In the genomic region with DNA sequence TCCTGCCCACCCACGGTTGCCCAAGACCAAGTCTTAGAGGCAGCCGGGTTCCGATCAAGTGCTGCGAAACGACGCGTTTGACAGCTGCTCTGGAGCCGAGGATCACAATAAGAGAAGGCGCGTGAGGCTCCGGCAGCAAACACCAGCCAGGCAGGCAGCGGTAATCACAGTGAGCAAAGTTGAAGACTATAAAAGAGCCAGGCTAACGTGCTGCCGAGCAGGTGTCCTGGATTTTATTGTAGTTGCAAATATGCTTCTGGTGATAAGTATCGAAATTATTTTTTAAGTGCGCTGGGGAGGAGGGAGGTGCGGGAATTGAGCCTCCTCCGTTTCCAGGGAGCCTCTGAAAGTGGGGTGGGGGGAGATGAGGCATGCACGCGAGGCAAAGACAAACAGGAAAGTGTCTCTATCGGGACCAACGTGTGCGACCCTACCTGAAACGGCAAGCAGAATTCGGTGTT, we compare ENCODE assay signal across 10 cellular contexts. TPM values are rescaled to one million over a fixed set of nuclear protein-coding genes. Genes with fewer than 3 reads are reported as not detected.
A peak's percentile ranks its signal among the peaks of the same experiment; 100 is the strongest.
DNase-seq lines count a peak whose midpoint lies in the region; ATAC-seq and TF ChIP-seq lines count a peak whose summit lies in the region.
"Had no signal": no experiment of that assay in that cellular context is flagged by ENCODE, and none has a peak within 500 bp of the region (broad histone marks: within the 10 kb centered on the region; RNA-seq: fewer than 3 reads in every experiment).

No MANE protein-coding gene starts in this region.

- H3K36me3 Mint-ChIP-seq in naive thymus-derived CD8-positive, alpha-beta T cell: peaks cover 2 to 7% (median 4%) of the 10 kb centered on the region in 3 donors
- no peaks in the 10 kb centered on the region for H3K36me3 Mint-ChIP-seq in activated naive CD4-positive, alpha-beta T cell treated with anti-CD3 and anti-CD28 coated beads, Interleukin-2, amount 10 ng/mL, durations not matched to agents 7 days and 5 days

- DNase-seq in LNCaP clone FGC (ENCODE audit: low read depth): peak; percentile 21
- DNase-seq in ecto neural progenitor cell (ENCODE audit: low spot score): peak; percentile 62
- DNase-seq in naive thymus-derived CD8-positive, alpha-beta T cell: no peak
- DNase-seq in MM.1S: no peak
- DNase-seq in activated naive CD4-positive, alpha-beta T cell treated with anti-CD3 and anti-CD28 coated beads, Interleukin-2, amount 10 ng/mL, durations not matched to agents 7 days and 5 days: no peak

- H3K4me2 ChIP-seq in MM.1S (ENCODE audit: low read depth, low read length): no peak overlapping the region

- TF ChIP-seq CTCF in 22Rv1 (IDR thresholded peaks at IDR 0.05): no peak
- no peak for TF ChIP-seq CTCF in LNCaP clone FGC (IDR thresholded peaks at IDR 0.05; ENCODE audit: control insufficient read depth, extremely low read depth, insufficient read depth)
- no peak for TF ChIP-seq CTCF in MM.1S (IDR thresholded peaks at IDR 0.05; ENCODE audit: low read length)

- H3K36me3 ChIP-seq in MM.1S (replicated peaks; ENCODE audit: insufficient read depth, low read length): no peaks in the 10 kb centered on the region

- H3K4me3 Mint-ChIP-seq in naive thymus-derived CD8-positive, alpha-beta T cell: peak overlapping the region; percentile 6 to 72 (median 44)
- H3K4me3 Mint-ChIP-seq in activated naive CD4-positive, alpha-beta T cell treated with anti-CD3 and anti-CD28 coated beads, Interleukin-2, amount 10 ng/mL, durations not matched to agents 7 days and 5 days: no peak overlapping the region

- no peaks in the 10 kb centered on the region for H4K20me1 ChIP-seq in MM.1S (ENCODE audit: insufficient read depth, low read length)

- CTCF ChIA-PET in activated naive CD4-positive, alpha-beta T cell treated with anti-CD3 and anti-CD28 coated beads, Interleukin-2, amount 10 ng/mL, durations not matched to agents 7 days and 5 days (lab: Charles Lee): no interaction called here

- H3K27me3 Mint-ChIP-seq in naive thymus-derived CD8-positive, alpha-beta T cell: peaks cover 26 to 44% (median 34%) of the 10 kb centered on the region in 5 donors
- peaks cover 29% of the 10 kb centered on the region for H3K27me3 Mint-ChIP-seq in activated naive CD4-positive, alpha-beta T cell treated with anti-CD3 and anti-CD28 coated beads, Interleukin-2, amount 10 ng/mL, durations not matched to agents 7 days and 5 days

- no peaks in the 10 kb centered on the region for H3K9me3 ChIP-seq in MM.1S (replicated peaks; ENCODE audit: insufficient read depth, low read length)

- H3K9me2 ChIP-seq in MM.1S (replicated peaks; ENCODE audit: insufficient read depth, low read length): no peaks in the 10 kb centered on the region

- ATAC-seq in naive thymus-derived CD8-positive, alpha-beta T cell: no peak
- no peak for ATAC-seq in GM21515 (IDR thresholded peaks at IDR 0.05; ENCODE audit: unreplicated experiment)
- ATAC-seq in esophagus mucosa: no peak

- H3K4me3 ChIP-seq in LNCaP clone FGC (ENCODE audit: low read depth, low read length) (peak overlapping the region; percentile 17), MM.1S (ENCODE audit: low read length) (no peak overlapping the region)

- H3K4me1 Mint-ChIP-seq in naive thymus-derived CD8-positive, alpha-beta T cell: peaks cover 10 to 20% (median 15%) of the 10 kb centered on the region in 4 donors
- peaks cover 7% of the 10 kb centered on the region for H3K4me1 Mint-ChIP-seq in activated naive CD4-positive, alpha-beta T cell treated with anti-CD3 and anti-CD28 coated beads, Interleukin-2, amount 10 ng/mL, durations not matched to agents 7 days and 5 days

- H3K4me1 ChIP-seq in MM.1S (ENCODE audit: low read length): peaks cover 9% of the 10 kb centered on the region; the same call in 1 of the 2 replicates

- H3K9me3 Mint-ChIP-seq in naive thymus-derived CD8-positive, alpha-beta T cell: peaks cover 0 to 9% (median 3%) of the 10 kb centered on the region in 9 donors
- no peaks in the 10 kb centered on the region for H3K9me3 Mint-ChIP-seq in activated naive CD4-positive, alpha-beta T cell treated with anti-CD3 and anti-CD28 coated beads, Interleukin-2, amount 10 ng/mL, durations not matched to agents 7 days and 5 days

- no peaks in the 10 kb centered on the region for H3K79me2 ChIP-seq in MM.1S (ENCODE audit: low read length)

- H3K27ac Mint-ChIP-seq in naive thymus-derived CD8-positive, alpha-beta T cell: no peak overlapping the region
- no peak overlapping the region for H3K27ac Mint-ChIP-seq in activated naive CD4-positive, alpha-beta T cell treated with anti-CD3 and anti-CD28 coated beads, Interleukin-2, amount 10 ng/mL, durations not matched to agents 7 days and 5 days

- no peaks in the 10 kb centered on the region for H3K27me3 ChIP-seq in MM.1S (replicated peaks; ENCODE audit: insufficient read depth, low read length)

- no peak overlapping the region for H2AFZ ChIP-seq in MM.1S (ENCODE audit: low read length)

- POLR2A ChIA-PET in naive thymus-derived CD8-positive, alpha-beta T cell (lab: Charles Lee): no interaction called here

- no peak overlapping the region for H3K9ac ChIP-seq in MM.1S (ENCODE audit: low read length)

- H3K27ac ChIP-seq in 22Rv1 (0 out of 2 replicates have a peak overlapping the region, but pooled peaks have one; percentile 13), MM.1S (ENCODE audit: low read length) (no peak overlapping the region)

- H3F3A ChIP-seq in MM.1S (ENCODE audit: insufficient read depth, low read length): no peaks in the 10 kb centered on the region

RNA-seq across cellular contexts. Expression of gene GABRA2, which starts 0.6 kb away (rescaled TPM):
- not detected for total RNA-seq in naive thymus-derived CD8-positive, alpha-beta T cell
- not detected for polyA plus RNA-seq in naive thymus-derived CD8-positive, alpha-beta T cell
- not detected for total RNA-seq in esophagus mucosa
- total RNA-seq: activated CD8-positive, alpha-beta memory T cell treated with anti-CD3 and anti-CD28 coated beads for 36 hours; pulmonary artery endothelial cell had no signal

Comparison
In these comparisons a context has a peak if more than half of its experiments do, and no peak if none do; other contexts are left out.
1. DNase-seq: peak in LNCaP clone FGC (single experiment) and ecto neural progenitor cell (single experiment); none in naive thymus-derived CD8-positive, alpha-beta T cell (0 of 10), MM.1S (single experiment) and activated naive CD4-positive, alpha-beta T cell treated with anti-CD3 and anti-CD28 coated beads, Interleukin-2, amount 10 ng/mL, durations not matched to agents 7 days and 5 days (single experiment).